In genomic region chr12:3837049-3837448, GRCh38 we compare ENCODE assay signal across 1 cellular context.
TF ChIP-seq lines count a peak whose summit lies in the region.

No MANE protein-coding gene starts in this region.

TF ChIP-seq in GM12878, 131 proteins besides CTCF, POLR2A, EP300 and RAD21:
- peak; percentile 9; the same call in 1 of the 2 replicates for TF ChIP-seq SMC3 (IDR thresholded peaks at IDR 0.05; ENCODE audit: borderline replicate concordance, low read length)
- no peak for TF ChIP-seq NKRF (conservative IDR thresholded peaks at IDR 0.05)
